ENCODE assay signal across 8 cellular contexts in genomic region chr3:10753964-10754363, GRCh38.
A peak's percentile ranks its signal among the peaks of the same experiment; 100 is the strongest.
DNase-seq lines count a peak whose midpoint lies in the region; ATAC-seq lines count a peak whose summit lies in the region.

No MANE protein-coding gene starts in this region.

- intact Hi-C loops in activated T-helper 1 cell treated with anti-CD3 and anti-CD28 coated beads, Interleukin-12 subunit alpha, Interleukin-12 subunit beta, Interleukin-2, Interleukin-4 antibody, amounts not matched to agents 30 ng/mL and 10 ng/mL and 1 ng/mL, durations not matched to agents 14 hours and 24 hours and 36 hours (cut with micrococcal nuclease): no loop called here

- no peaks in the 10 kb centered on the region for H3K36me3 Mint-ChIP-seq in activated T-helper 1 cell treated with anti-CD3 and anti-CD28 coated beads, Interleukin-12 subunit alpha, Interleukin-12 subunit beta, Interleukin-2, Interleukin-4 antibody, amounts not matched to agents 30 ng/mL and 10 ng/mL and 1 ng/mL, durations not matched to agents 14 hours and 24 hours and 36 hours (ENCODE audit: low read depth)

- peaks cover 6% of the 10 kb centered on the region for H3K4me1 Mint-ChIP-seq in activated T-helper 1 cell treated with anti-CD3 and anti-CD28 coated beads, Interleukin-12 subunit alpha, Interleukin-12 subunit beta, Interleukin-2, Interleukin-4 antibody, amounts not matched to agents 30 ng/mL and 10 ng/mL and 1 ng/mL, durations not matched to agents 14 hours and 24 hours and 36 hours (ENCODE audit: low read depth)

- H3K4me3 Mint-ChIP-seq in activated T-helper 1 cell treated with anti-CD3 and anti-CD28 coated beads, Interleukin-12 subunit alpha, Interleukin-12 subunit beta, Interleukin-2, Interleukin-4 antibody, amounts not matched to agents 30 ng/mL and 10 ng/mL and 1 ng/mL, durations not matched to agents 14 hours and 24 hours and 36 hours: no peak overlapping the region

- H3K9me3 Mint-ChIP-seq in activated T-helper 1 cell treated with anti-CD3 and anti-CD28 coated beads, Interleukin-12 subunit alpha, Interleukin-12 subunit beta, Interleukin-2, Interleukin-4 antibody, amounts not matched to agents 30 ng/mL and 10 ng/mL and 1 ng/mL, durations not matched to agents 14 hours and 24 hours and 36 hours: no peaks in the 10 kb centered on the region

- no peak for ATAC-seq in activated CD4-positive, CD25-positive, alpha-beta regulatory T cell treated with anti-CD3 and anti-CD28 coated beads, Interleukin-2, amount 50 U/mL, for 24 hours
- ATAC-seq in GM18517 (IDR thresholded peaks at IDR 0.05; ENCODE audit: unreplicated experiment): no peak

- in situ Hi-C loops in ACHN (cut with HindIII; ENCODE audit: low pct_ligation_motif_present, low pct_unique_long_range_greater_than_20kb, low sequenced_read_pairs): no loop called here

- H3K27ac Mint-ChIP-seq in activated T-helper 1 cell treated with anti-CD3 and anti-CD28 coated beads, Interleukin-12 subunit alpha, Interleukin-12 subunit beta, Interleukin-2, Interleukin-4 antibody, amounts not matched to agents 30 ng/mL and 10 ng/mL and 1 ng/mL, durations not matched to agents 14 hours and 24 hours and 36 hours: no peak overlapping the region

- H3K27me3 Mint-ChIP-seq in activated T-helper 1 cell treated with anti-CD3 and anti-CD28 coated beads, Interleukin-12 subunit alpha, Interleukin-12 subunit beta, Interleukin-2, Interleukin-4 antibody, amounts not matched to agents 30 ng/mL and 10 ng/mL and 1 ng/mL, durations not matched to agents 14 hours and 24 hours and 36 hours (ENCODE audit: insufficient read depth): peaks cover 6% of the 10 kb centered on the region

- DNase-seq in ACHN (peak; percentile 44), KG1 (lab: John Stamatoyannopoulos, UW) (peak; percentile 7), islet precursor cell (peak; percentile 88), NCI-H69 (lab: John Stamatoyannopoulos, UW) (no peak), NCI-H2171 treated with DMSO at 0.1 percent for 48 hours (lab: John Stamatoyannopoulos, UW) (no peak)
- peak; percentile 15 for DNase-seq in activated T-helper 1 cell treated with anti-CD3 and anti-CD28 coated beads, Interleukin-12 subunit alpha, Interleukin-12 subunit beta, Interleukin-2, Interleukin-4 antibody, amounts not matched to agents 30 ng/mL and 10 ng/mL and 1 ng/mL, durations not matched to agents 14 hours and 24 hours and 36 hours (ENCODE audit: low spot score)

Comparison
In these comparisons a context has a peak if more than half of its experiments do, and no peak if none do; other contexts are left out.
1. DNase-seq: peak in ACHN (single experiment), KG1 (single experiment), activated T-helper 1 cell treated with anti-CD3 and anti-CD28 coated beads, Interleukin-12 subunit alpha, Interleukin-12 subunit beta, Interleukin-2, Interleukin-4 antibody, amounts not matched to agents 30 ng/mL and 10 ng/mL and 1 ng/mL, durations not matched to agents 14 hours and 24 hours and 36 hours (single experiment) and islet precursor cell (single experiment); none in NCI-H69 (single experiment) and NCI-H2171 treated with DMSO at 0.1 percent for 48 hours (single experiment).